Comparison of ENCODE assay signal across 13 cellular contexts in genomic region chr2:199309411-199309810, GRCh38.
A peak's percentile ranks its signal among the peaks of the same experiment; 100 is the strongest.
DNase-seq lines count a peak whose midpoint lies in the region; TF ChIP-seq lines count a peak whose summit lies in the region.
"Had no signal": no experiment of that assay in that cellular context is flagged by ENCODE, and none has a peak within 500 bp of the region (broad histone marks: within the 10 kb centered on the region; RNA-seq: fewer than 3 reads in every experiment).

No MANE protein-coding gene starts in this region.

- no peak overlapping the region for H3K27ac Mint-ChIP-seq in endodermal cell
- H3K27ac Mint-ChIP-seq in activated T-helper 2 cell treated with anti-CD3 and anti-CD28 coated beads, Interferon-gamma antibody, Interleukin-2, Interleukin-4, amounts not matched to agents 10 μg/mL and 5 μg/mL and 100 μg/mL, durations not matched to agents 14 hours and 24 hours and 36 hours, result no peak overlapping the region
- H3K27ac Mint-ChIP-seq: T-helper 2 cell treated with Interferon-gamma antibody and Interleukin-4, amounts not matched to agents 5 μg/mL and 100 μg/mL, for 36 hours had no signal

- H3K4me1 ChIP-seq in endodermal cell (ENCODE audit: control insufficient read depth, insufficient read depth, low read length) (no peaks in the 10 kb centered on the region), MM.1S (ENCODE audit: low read length) (no peaks in the 10 kb centered on the region)

- no peaks in the 10 kb centered on the region for H3K79me2 ChIP-seq in MM.1S (ENCODE audit: low read length)

- WGBS in endodermal cell (ENCODE audit: insufficient coverage in 1 of 2, insufficient read length in 1 of 2), 2 experiments, result 92 to 100% methylated on average over 3 to 4 of the region's 4 CpGs

- no peaks in the 10 kb centered on the region for H3K9me3 Mint-ChIP-seq in endodermal cell
- no peaks in the 10 kb centered on the region for H3K9me3 Mint-ChIP-seq in activated T-helper 2 cell treated with anti-CD3 and anti-CD28 coated beads, Interferon-gamma antibody, Interleukin-2, Interleukin-4, amounts not matched to agents 10 μg/mL and 5 μg/mL and 100 μg/mL, durations not matched to agents 14 hours and 24 hours and 36 hours
- H3K9me3 Mint-ChIP-seq: T-helper 2 cell treated with Interferon-gamma antibody and Interleukin-4, amounts not matched to agents 5 μg/mL and 100 μg/mL, for 36 hours had no signal

- H3K9me3 ChIP-seq in endodermal cell (ENCODE audit: control insufficient read depth, low read length) (no peaks in the 10 kb centered on the region), MM.1S (replicated peaks; ENCODE audit: insufficient read depth, low read length) (no peaks in the 10 kb centered on the region)

- H4K20me1 ChIP-seq in MM.1S (ENCODE audit: insufficient read depth, low read length), result no peaks in the 10 kb centered on the region

- no peak overlapping the region for H3K4me3 Mint-ChIP-seq in endodermal cell
- H3K4me3 Mint-ChIP-seq in activated T-helper 2 cell treated with anti-CD3 and anti-CD28 coated beads, Interferon-gamma antibody, Interleukin-2, Interleukin-4, amounts not matched to agents 10 μg/mL and 5 μg/mL and 100 μg/mL, durations not matched to agents 14 hours and 24 hours and 36 hours (ENCODE audit: low read depth), result no peak overlapping the region
- H3K4me3 Mint-ChIP-seq: T-helper 2 cell treated with Interferon-gamma antibody and Interleukin-4, amounts not matched to agents 5 μg/mL and 100 μg/mL, for 36 hours had no signal

- H3K4me1 Mint-ChIP-seq in endodermal cell, result no peaks in the 10 kb centered on the region
- no peaks in the 10 kb centered on the region for H3K4me1 Mint-ChIP-seq in activated T-helper 2 cell treated with anti-CD3 and anti-CD28 coated beads, Interferon-gamma antibody, Interleukin-2, Interleukin-4, amounts not matched to agents 10 μg/mL and 5 μg/mL and 100 μg/mL, durations not matched to agents 14 hours and 24 hours and 36 hours (ENCODE audit: low read depth)

- no peak overlapping the region for H3K4me3 ChIP-seq in endodermal cell (ENCODE audit: low read length)
- H3K4me3 ChIP-seq in MM.1S (ENCODE audit: low read length), result no peak overlapping the region

- no peak overlapping the region for H3K9ac ChIP-seq in endodermal cell (ENCODE audit: extremely low read depth, low read length, poor library complexity, severe bottlenecking)
- no peak overlapping the region for H3K9ac ChIP-seq in MM.1S (ENCODE audit: low read length)

- no peaks in the 10 kb centered on the region for H3K27me3 Mint-ChIP-seq in endodermal cell (ENCODE audit: insufficient read depth)
- H3K27me3 Mint-ChIP-seq in activated T-helper 2 cell treated with anti-CD3 and anti-CD28 coated beads, Interferon-gamma antibody, Interleukin-2, Interleukin-4, amounts not matched to agents 10 μg/mL and 5 μg/mL and 100 μg/mL, durations not matched to agents 14 hours and 24 hours and 36 hours (ENCODE audit: low read depth), result peaks cover 1% of the 10 kb centered on the region

- no peaks in the 10 kb centered on the region for H3K36me3 Mint-ChIP-seq in endodermal cell (ENCODE audit: low read depth)
- H3K36me3 Mint-ChIP-seq in activated T-helper 2 cell treated with anti-CD3 and anti-CD28 coated beads, Interferon-gamma antibody, Interleukin-2, Interleukin-4, amounts not matched to agents 10 μg/mL and 5 μg/mL and 100 μg/mL, durations not matched to agents 14 hours and 24 hours and 36 hours (ENCODE audit: low read depth), result no peaks in the 10 kb centered on the region

- H3K27ac ChIP-seq in endodermal cell (ENCODE audit: low read depth, low read length) (peak overlapping the region; percentile 65), MM.1S (ENCODE audit: low read length) (no peak overlapping the region)

- no peak overlapping the region for H2AFZ ChIP-seq in MM.1S (ENCODE audit: low read length)

- no peaks in the 10 kb centered on the region for H3F3A ChIP-seq in MM.1S (ENCODE audit: insufficient read depth, low read length)

- H3K9me2 ChIP-seq in MM.1S (replicated peaks; ENCODE audit: insufficient read depth, low read length), result no peaks in the 10 kb centered on the region

- TF ChIP-seq CTCF in endodermal cell (conservative IDR thresholded peaks at IDR 0.05), result no peak
- no peak for TF ChIP-seq CTCF in MM.1S (IDR thresholded peaks at IDR 0.05; ENCODE audit: low read length)

- H3K27me3 ChIP-seq in endodermal cell (ENCODE audit: control insufficient read depth, insufficient read depth, low read length, poor library complexity, severe bottlenecking) (no peaks in the 10 kb centered on the region), MM.1S (replicated peaks; ENCODE audit: insufficient read depth, low read length) (no peaks in the 10 kb centered on the region)

- intact Hi-C loops in activated T-helper 2 cell treated with anti-CD3 and anti-CD28 coated beads, Interferon-gamma antibody, Interleukin-2, Interleukin-4, amounts not matched to agents 10 μg/mL and 5 μg/mL and 100 μg/mL, durations not matched to agents 14 hours and 24 hours and 36 hours (cut with micrococcal nuclease), result no loop called here

- no peaks in the 10 kb centered on the region for H3K36me3 ChIP-seq in endodermal cell (ENCODE audit: control insufficient read depth, insufficient read depth, low read length)
- no peaks in the 10 kb centered on the region for H3K36me3 ChIP-seq in MM.1S (replicated peaks; ENCODE audit: insufficient read depth, low read length)

- H3K4me2 ChIP-seq in MM.1S (ENCODE audit: low read depth, low read length), result no peak overlapping the region

- DNase-seq in NCI-H1417 (lab: John Stamatoyannopoulos, UW), result peak in 2 of 3 experiments; percentile 16 to 44
- no peak for DNase-seq in NCI-H1417 treated with DMSO at 0.1 percent for 48 hours (lab: John Stamatoyannopoulos, UW)
- DNase-seq in NCI-H1105 (lab: John Stamatoyannopoulos, UW), result peak; percentile 22
- peak; percentile 87 for DNase-seq in NCI-H748 (lab: John Stamatoyannopoulos, UW; ENCODE audit: unreplicated experiment)
- no peak for DNase-seq in endodermal cell
- no peak for DNase-seq in stimulated activated CD4-positive, alpha-beta T cell treated with anti-CD3 and anti-CD28 coated beads, Interleukin-1b, Interleukin-23, amount 100 ng/mL, for 48 hours
- no peak for DNase-seq in MM.1S
- no peak for DNase-seq in activated T-helper 2 cell treated with anti-CD3 and anti-CD28 coated beads, Interferon-gamma antibody, Interleukin-2, Interleukin-4, amounts not matched to agents 10 μg/mL and 5 μg/mL and 100 μg/mL, durations not matched to agents 14 hours and 24 hours and 36 hours (ENCODE audit: low spot score)
- DNase-seq: 8988T, C1 segment of cervical spinal cord, H7, KG1 had no signal

Comparison
In these comparisons a context has a peak if more than half of its experiments do, and no peak if none do; other contexts are left out.
1. DNase-seq: peak in NCI-H1417 (2 of 3), NCI-H1105 (single experiment) and NCI-H748 (single experiment); none in NCI-H1417 treated with DMSO at 0.1 percent for 48 hours (single experiment), endodermal cell (single experiment), stimulated activated CD4-positive, alpha-beta T cell treated with anti-CD3 and anti-CD28 coated beads, Interleukin-1b, Interleukin-23, amount 100 ng/mL, for 48 hours (single experiment), MM.1S (single experiment) and activated T-helper 2 cell treated with anti-CD3 and anti-CD28 coated beads, Interferon-gamma antibody, Interleukin-2, Interleukin-4, amounts not matched to agents 10 μg/mL and 5 μg/mL and 100 μg/mL, durations not matched to agents 14 hours and 24 hours and 36 hours (single experiment).